Comparison of ENCODE assay signal across 20 cellular contexts in the genomic region with DNA sequence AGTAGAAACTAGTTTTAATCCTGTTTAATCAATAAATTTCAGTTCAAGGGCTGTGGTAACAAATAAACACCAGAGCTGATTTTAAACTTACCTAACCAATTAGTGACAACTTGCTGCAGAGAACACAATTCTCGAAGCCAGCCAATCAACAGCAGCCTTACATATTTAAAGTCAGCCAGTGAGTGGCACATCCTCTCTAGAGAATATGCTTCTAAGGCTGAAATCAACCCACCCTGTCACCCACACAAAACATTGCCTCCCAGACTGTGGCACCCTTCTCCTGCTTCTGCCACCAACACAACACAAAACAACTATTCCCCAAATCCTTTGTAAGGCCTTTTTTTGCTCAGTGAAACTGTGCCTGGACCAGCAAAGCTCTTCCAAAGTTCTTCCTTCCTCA.
DNase-seq lines count a peak whose midpoint lies in the region; ATAC-seq and TF ChIP-seq lines count a peak whose summit lies in the region.
"Had no signal": no experiment of that assay in that cellular context is flagged by ENCODE, and none has a peak within 500 bp of the region (broad histone marks: within the 10 kb centered on the region; RNA-seq: fewer than 3 reads in every experiment).

No MANE protein-coding gene starts in this region.

- no peak overlapping the region for H3K9ac ChIP-seq in Loucy (ENCODE audit: low read depth, low read length, poor library complexity, severe bottlenecking)
- no peak overlapping the region for H3K9ac ChIP-seq in mesenchymal stem cell (ENCODE audit: low read length)

- H3K4me1 ChIP-seq in Loucy (ENCODE audit: insufficient read depth, low read length, poor library complexity, severe bottlenecking): no peaks in the 10 kb centered on the region
- H3K4me1 ChIP-seq in mesenchymal stem cell (ENCODE audit: control insufficient read depth, insufficient read depth, low read depth, low read length): peaks cover 6% of the 10 kb centered on the region

- H3K36me3 Mint-ChIP-seq in activated CD8-positive, alpha-beta T cell treated with anti-CD3 and anti-CD28 coated beads for 36 hours (ENCODE audit: low read depth): no peaks in the 10 kb centered on the region
- H3K36me3 Mint-ChIP-seq in activated CD8-positive, alpha-beta T cell treated with anti-CD3 and anti-CD28 coated beads, Interleukin-2, amount 10 ng/mL, durations not matched to agents 7 days and 5 days (ENCODE audit: low read depth): no peaks in the 10 kb centered on the region
- H3K36me3 Mint-ChIP-seq: T-cell had no signal

- no peaks in the 10 kb centered on the region for H3K9me2 ChIP-seq in Loucy (replicated peaks; ENCODE audit: low read depth, low read length)

- H3K27ac ChIP-seq in mesenchymal stem cell (ENCODE audit: low read length, poor library complexity, severe bottlenecking): no peak overlapping the region
- H3K27ac ChIP-seq: SJCRH30 had no signal

- no peak overlapping the region for H3K14ac ChIP-seq in mesenchymal stem cell (ENCODE audit: low read length in 2 of 2)

- 94% methylated on average over 1 of the region's 1 CpG for WGBS in mesenchymal stem cell

- no peak for ATAC-seq in activated CD8-positive, alpha-beta T cell treated with anti-CD3 and anti-CD28 coated beads for 36 hours
- ATAC-seq in activated CD8-positive, alpha-beta T cell treated with anti-CD3 and anti-CD28 coated beads, Interleukin-2, amount 10 ng/mL, durations not matched to agents 7 days and 5 days: no peak
- no peak for ATAC-seq in GM21381 (IDR thresholded peaks at IDR 0.05; ENCODE audit: unreplicated experiment)
- no peak for ATAC-seq in HG02870 (IDR thresholded peaks at IDR 0.05; ENCODE audit: unreplicated experiment)
- ATAC-seq: GM12878, T-cell had no signal

- intact Hi-C loops in activated CD8-positive, alpha-beta T cell treated with anti-CD3 and anti-CD28 coated beads for 36 hours (cut with micrococcal nuclease): no loop called here

- H3K27me3 ChIP-seq in Loucy (ENCODE audit: insufficient read depth, low read length, poor library complexity, severe bottlenecking) (no peaks in the 10 kb centered on the region), mesenchymal stem cell (ENCODE audit: control insufficient read depth in 1 of 2, insufficient read depth in 1 of 2, low read length in 2 of 2) (no peaks in the 10 kb centered on the region)
- H3K27me3 ChIP-seq: BE2C, SJCRH30 had no signal

- H3K9me3 ChIP-seq in Loucy (ENCODE audit: insufficient read depth, low read depth, low read length) (no peaks in the 10 kb centered on the region), mesenchymal stem cell (ENCODE audit: control insufficient read depth, low read length) (no peaks in the 10 kb centered on the region)
- H3K9me3 ChIP-seq: BE2C, SJCRH30 had no signal

- no peaks in the 10 kb centered on the region for H3K79me2 ChIP-seq in Loucy (ENCODE audit: insufficient read depth, low read length)

- no peak overlapping the region for H3K4me3 ChIP-seq in Loucy (ENCODE audit: low read length, poor library complexity, severe bottlenecking)
- no peak overlapping the region for H3K4me3 ChIP-seq in mesenchymal stem cell (ENCODE audit: insufficient read depth in 1 of 2, low read depth in 1 of 2, low read length in 2 of 2)
- H3K4me3 ChIP-seq: GM12878, SJCRH30 had no signal

- no peak overlapping the region for H3K27ac Mint-ChIP-seq in activated CD8-positive, alpha-beta T cell treated with anti-CD3 and anti-CD28 coated beads for 36 hours
- H3K27ac Mint-ChIP-seq in activated CD8-positive, alpha-beta T cell treated with anti-CD3 and anti-CD28 coated beads, Interleukin-2, amount 10 ng/mL, durations not matched to agents 7 days and 5 days: no peak overlapping the region
- H3K27ac Mint-ChIP-seq: T-cell had no signal

- H3K4me1 Mint-ChIP-seq in activated CD8-positive, alpha-beta T cell treated with anti-CD3 and anti-CD28 coated beads for 36 hours (ENCODE audit: low read depth): no peaks in the 10 kb centered on the region
- H3K4me1 Mint-ChIP-seq in activated CD8-positive, alpha-beta T cell treated with anti-CD3 and anti-CD28 coated beads, Interleukin-2, amount 10 ng/mL, durations not matched to agents 7 days and 5 days (ENCODE audit: low read depth): no peaks in the 10 kb centered on the region
- H3K4me1 Mint-ChIP-seq: T-cell had no signal

- POLR2A ChIA-PET in activated CD8-positive, alpha-beta T cell treated with anti-CD3 and anti-CD28 coated beads for 36 hours (lab: Charles Lee): no interaction called here
- POLR2A ChIA-PET in activated CD8-positive, alpha-beta T cell treated with anti-CD3 and anti-CD28 coated beads, Interleukin-2, amount 10 ng/mL, durations not matched to agents 7 days and 5 days (lab: Charles Lee): no interaction called here

- H4K20me1 ChIP-seq in Loucy (ENCODE audit: insufficient read depth, low read length, poor library complexity, severe bottlenecking): no peaks in the 10 kb centered on the region

- H2AFZ ChIP-seq in Loucy (ENCODE audit: low read length) (peak overlapping the region; percentile 55; the same call in 1 of the 2 replicates), mesenchymal stem cell (ENCODE audit: low read depth, low read length) (no peak overlapping the region)

- H3K27me3 Mint-ChIP-seq in activated CD8-positive, alpha-beta T cell treated with anti-CD3 and anti-CD28 coated beads for 36 hours: peaks cover 7% of the 10 kb centered on the region
- H3K27me3 Mint-ChIP-seq in activated CD8-positive, alpha-beta T cell treated with anti-CD3 and anti-CD28 coated beads, Interleukin-2, amount 10 ng/mL, durations not matched to agents 7 days and 5 days (ENCODE audit: low read depth): no peaks in the 10 kb centered on the region

- no peak overlapping the region for H3K4me3 Mint-ChIP-seq in activated CD8-positive, alpha-beta T cell treated with anti-CD3 and anti-CD28 coated beads for 36 hours
- H3K4me3 Mint-ChIP-seq in activated CD8-positive, alpha-beta T cell treated with anti-CD3 and anti-CD28 coated beads, Interleukin-2, amount 10 ng/mL, durations not matched to agents 7 days and 5 days: no peak overlapping the region
- H3K4me3 Mint-ChIP-seq: T-cell had no signal

- H4K91ac ChIP-seq in mesenchymal stem cell (ENCODE audit: low read length): peak overlapping the region; percentile 83

- H2BK5ac ChIP-seq in mesenchymal stem cell (ENCODE audit: low read depth, low read length, poor library complexity, severe bottlenecking): no peak overlapping the region

- H3F3A ChIP-seq in Loucy (ENCODE audit: low read depth): no peaks in the 10 kb centered on the region

- H3K23ac ChIP-seq in mesenchymal stem cell (ENCODE audit: low read length in 2 of 2): no peak overlapping the region

- no peaks in the 10 kb centered on the region for H3K36me3 ChIP-seq in Loucy (ENCODE audit: insufficient read depth, low read length)
- H3K36me3 ChIP-seq in mesenchymal stem cell (ENCODE audit: control insufficient read depth in 1 of 2, insufficient read depth in 2 of 2, low read depth in 1 of 2, low read length in 2 of 2): no peaks in the 10 kb centered on the region
- H3K36me3 ChIP-seq: BE2C, SJCRH30 had no signal

- H2AK5ac ChIP-seq in mesenchymal stem cell (ENCODE audit: low read length, severe bottlenecking): peak overlapping the region; percentile 71

- no peaks in the 10 kb centered on the region for H3K9me3 Mint-ChIP-seq in activated CD8-positive, alpha-beta T cell treated with anti-CD3 and anti-CD28 coated beads for 36 hours
- no peaks in the 10 kb centered on the region for H3K9me3 Mint-ChIP-seq in activated CD8-positive, alpha-beta T cell treated with anti-CD3 and anti-CD28 coated beads, Interleukin-2, amount 10 ng/mL, durations not matched to agents 7 days and 5 days (ENCODE audit: insufficient read depth)
- H3K9me3 Mint-ChIP-seq: T-cell had no signal

- DNase-seq in activated CD8-positive, alpha-beta T cell treated with anti-CD3 and anti-CD28 coated beads for 36 hours: peak; percentile 7
- no peak for DNase-seq in activated CD8-positive, alpha-beta T cell treated with anti-CD3 and anti-CD28 coated beads, Interleukin-2, amount 10 ng/mL, durations not matched to agents 7 days and 5 days
- DNase-seq in mesenchymal stem cell: no peak
- no peak for DNase-seq in stimulated activated CD8-positive, alpha-beta memory T cell treated with anti-CD3 and anti-CD28 coated beads, Interleukin-4, amount 100 ng/mL, for 48 hours
- DNase-seq: BE2C, DMS79, HCEC 1CT, NCI-H1105 treated with DMSO at 0.1 percent for 48 hours, NCI-H1694 treated with DMSO at 0.1 percent for 48 hours, NCI-H2081 treated with DMSO at 0.1 percent for 48 hours, NCI-H2171 treated with DMSO at 0.1 percent for 48 hours, NCI-H524 treated with DMSO at 0.1 percent for 48 hours, NCI-H82, OCI-M1, T-cell had no signal

- peak overlapping the region in 1 of 2 experiments; percentile 18 for H2BK12ac ChIP-seq in mesenchymal stem cell (ENCODE audit: low read length in 2 of 2)

- H3K4ac ChIP-seq in mesenchymal stem cell (ENCODE audit: low read depth in 1 of 2, low read length in 2 of 2): peak overlapping the region in 1 of 2 experiments; percentile 48

- no peak overlapping the region for H3K18ac ChIP-seq in mesenchymal stem cell (ENCODE audit: low read depth in 1 of 2, low read length in 2 of 2)

- no peaks in the 10 kb centered on the region for H3K79me1 ChIP-seq in mesenchymal stem cell (replicated peaks; ENCODE audit: low read length, poor library complexity, severe bottlenecking)

- H3K4me2 ChIP-seq in Loucy (ENCODE audit: low read depth, low read length, poor library complexity, severe bottlenecking): no peak overlapping the region
- no peak overlapping the region for H3K4me2 ChIP-seq in mesenchymal stem cell (ENCODE audit: low read length, poor library complexity, severe bottlenecking)

- H2BK120ac ChIP-seq in mesenchymal stem cell (ENCODE audit: low read depth, low read length): no peak overlapping the region

- TF ChIP-seq CTCF in activated CD8-positive, alpha-beta T cell treated with anti-CD3 and anti-CD28 coated beads for 36 hours (IDR thresholded peaks at IDR 0.05): no peak
- TF ChIP-seq CTCF in Loucy (conservative IDR thresholded peaks at IDR 0.05; ENCODE audit: low read length): no peak

- H4K8ac ChIP-seq in mesenchymal stem cell (ENCODE audit: low read length): peak overlapping the region; percentile 4

- H2BK15ac ChIP-seq in mesenchymal stem cell (ENCODE audit: low read depth, poor library complexity, severe bottlenecking): no peak overlapping the region

- CTCF ChIA-PET in activated CD8-positive, alpha-beta T cell treated with anti-CD3 and anti-CD28 coated beads for 36 hours (lab: Charles Lee): interaction anchor here (0.6 kb wide), 1 partner anchor 457 kb away, joined by 3 read pairs; no protein-coding TSS in a partner anchor
- CTCF ChIA-PET in activated CD8-positive, alpha-beta T cell treated with anti-CD3 and anti-CD28 coated beads, Interleukin-2, amount 10 ng/mL, durations not matched to agents 7 days and 5 days (lab: Charles Lee): no interaction called here
